24 cellular contexts compared by ENCODE assay signal in the genomic region with DNA sequence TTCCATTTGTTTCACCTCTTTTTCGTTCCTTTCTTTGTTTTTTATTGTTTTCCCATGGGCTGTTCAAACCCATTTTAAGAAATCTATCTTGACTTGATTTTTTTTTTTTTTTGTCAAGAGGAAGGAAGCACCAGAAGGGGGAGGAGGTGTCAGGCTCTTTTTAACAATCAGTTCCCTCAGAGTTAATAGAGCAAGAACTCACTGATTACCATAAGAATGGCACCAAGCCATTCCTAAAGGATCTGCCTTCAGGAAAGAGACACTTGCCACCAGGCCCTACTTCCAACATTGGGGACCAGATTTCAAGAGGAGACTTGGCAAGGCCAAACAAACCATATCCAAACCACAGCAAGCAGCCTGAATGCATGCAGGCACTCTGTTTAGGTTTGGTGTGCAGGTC.
DNase-seq lines count a peak whose midpoint lies in the region; ATAC-seq, FAIRE-seq and TF ChIP-seq lines count a peak whose summit lies in the region.
"Had no signal": no experiment of that assay in that cellular context is flagged by ENCODE, and none has a peak within 500 bp of the region (broad histone marks: within the 10 kb centered on the region; RNA-seq: fewer than 3 reads in every experiment).

No MANE protein-coding gene starts in this region.

- no peak overlapping the region for H3K14ac ChIP-seq in IMR-90 (replicated peaks; ENCODE audit: low read depth, low read length)
- no peak overlapping the region for H3K14ac ChIP-seq in H1 (ENCODE audit: insufficient read length)

- H2BK12ac ChIP-seq in H1 (ENCODE audit: low read depth, low read length): no peak overlapping the region

- intact Hi-C loops in IMR-90 (cut with micrococcal nuclease) (no loop called here), natural killer cell (cut with micrococcal nuclease) (no loop called here)

- in situ Hi-C loops in IMR-90 (cut with MboI; ENCODE audit: low sequenced_read_pairs): no loop called here

- no peaks in the 10 kb centered on the region for H3K4me1 ChIP-seq in IMR-90 (ENCODE audit: control insufficient read depth, insufficient read depth, low read length)
- peaks cover 0 to 7% (median 2%) of the 10 kb centered on the region in 4 experiments; a peak in 3 of 7 replicates for H3K4me1 ChIP-seq in H1 (replicated peaks in 1 of 4; ENCODE audit: control insufficient read depth in 3 of 4, insufficient read depth in 4 of 4, low read length in 3 of 4)
- no peaks in the 10 kb centered on the region for H3K4me1 ChIP-seq in mesendoderm (ENCODE audit: control insufficient read depth, low read depth, low read length)
- no peaks in the 10 kb centered on the region for H3K4me1 ChIP-seq in endodermal cell (ENCODE audit: control insufficient read depth, insufficient read depth, low read length)
- H3K4me1 ChIP-seq in effector memory CD4-positive, alpha-beta T cell (ENCODE audit: control insufficient read depth, insufficient read depth, low read length, poor library complexity, severe bottlenecking): no peaks in the 10 kb centered on the region
- H3K4me1 ChIP-seq: BLaER1, Caco-2 had no signal

- H3K27me3 ChIP-seq in IMR-90 (ENCODE audit: control insufficient read depth, insufficient read depth, low read length) (no peaks in the 10 kb centered on the region), H1 (replicated peaks in 1 of 4; ENCODE audit: control insufficient read depth in 3 of 4, extremely low read depth in 1 of 4, insufficient read depth in 3 of 4, low read length in 3 of 4) (no peaks in the 10 kb centered on the region), mesendoderm (ENCODE audit: insufficient read depth, low read length, poor library complexity) (no peaks in the 10 kb centered on the region), endodermal cell (ENCODE audit: control insufficient read depth, insufficient read depth, low read length, poor library complexity, severe bottlenecking) (no peaks in the 10 kb centered on the region)
- no peaks in the 10 kb centered on the region for H3K27me3 ChIP-seq in effector memory CD4-positive, alpha-beta T cell (replicated peaks; ENCODE audit: control insufficient read depth, insufficient read depth, low read length, poor library complexity, severe bottlenecking)
- H3K27me3 ChIP-seq: BLaER1 had no signal

- H3K27ac Mint-ChIP-seq in natural killer cell (no peak overlapping the region), endodermal cell (no peak overlapping the region)
- H3K27ac Mint-ChIP-seq: B cell; CD4-positive, CD25-positive, alpha-beta regulatory T cell; CD8-positive, alpha-beta T cell had no signal

- no peak overlapping the region for H2AK9ac ChIP-seq in IMR-90 (replicated peaks; ENCODE audit: low read depth, low read length, poor library complexity)

- H4K5ac ChIP-seq in IMR-90 (ENCODE audit: low read depth, low read length) (no peak overlapping the region), H1 (ENCODE audit: insufficient read length, low read depth, low read length) (no peak overlapping the region), mesendoderm (ENCODE audit: low read length) (no peak overlapping the region)

- H3K56ac ChIP-seq in IMR-90 (ENCODE audit: extremely low read depth, insufficient read depth, low read length) (no peak overlapping the region), H1 (replicated peaks; ENCODE audit: insufficient read length, low read depth, low read length) (no peak overlapping the region), mesendoderm (ENCODE audit: low read length) (no peak overlapping the region)

- no peaks in the 10 kb centered on the region for H3K4me1 Mint-ChIP-seq in natural killer cell
- peaks cover 4% of the 10 kb centered on the region for H3K4me1 Mint-ChIP-seq in endodermal cell
- H3K4me1 Mint-ChIP-seq: B cell; CD4-positive, CD25-positive, alpha-beta regulatory T cell had no signal

- no CpG with 5 or more reads among the region's 1 CpG for WGBS in IMR-90 (ENCODE audit: extremely low coverage in 2 of 2, insufficient read length in 1 of 2), 2 experiments
- 67% methylated on average over 1 of the region's 1 CpG; no CpG with 5 or more reads in 1 of the 2 experiments for WGBS in H1 (ENCODE audit: extremely low coverage in 1 of 2, insufficient coverage in 1 of 2, insufficient read length in 1 of 2, insufficient replicate concordance in 2 of 2, low coverage in 1 of 2, low lambda C conversion rate in 2 of 2, missing lambda C conversion rate in 1 of 2), 2 experiments
- no CpG with 5 or more reads among the region's 1 CpG for WGBS in mesendoderm (ENCODE audit: extremely low coverage, insufficient coverage, low lambda C conversion rate)
- 93% methylated on average over 1 of the region's 1 CpG; no CpG with 5 or more reads in 1 of the 2 experiments for WGBS in endodermal cell (ENCODE audit: insufficient coverage in 1 of 2, insufficient read length in 1 of 2), 2 experiments

- H3K79me2 ChIP-seq in H1 (ENCODE audit: control insufficient read depth in 1 of 2, insufficient read depth in 2 of 2, low read length in 2 of 2): no peaks in the 10 kb centered on the region
- H3K79me2 ChIP-seq in mesendoderm (ENCODE audit: control insufficient read depth, insufficient read depth, low read length): no peaks in the 10 kb centered on the region

- FAIRE-seq in H1 (lab: Jason Lieb, UNC): peak; percentile 45
- FAIRE-seq: A204.1, GM12891, GM18507, H54 had no signal

- no peaks in the 10 kb centered on the region for H3K27me3 Mint-ChIP-seq in natural killer cell (ENCODE audit: low read depth in 2 of 2)
- peaks cover 2% of the 10 kb centered on the region for H3K27me3 Mint-ChIP-seq in endodermal cell (ENCODE audit: insufficient read depth)
- H3K27me3 Mint-ChIP-seq: B cell; CD4-positive, CD25-positive, alpha-beta regulatory T cell had no signal

- H3K18ac ChIP-seq in IMR-90 (ENCODE audit: low read depth, low read length) (no peak overlapping the region), H1 (ENCODE audit: extremely low read depth, low read length) (no peak overlapping the region), mesendoderm (ENCODE audit: low read length) (no peak overlapping the region)

- CTCF ChIA-PET in IMR-90 (lab: Yijun Ruan, JAX): no interaction called here
- CTCF ChIA-PET in H1 (lab: Charles Lee; ENCODE audit: partially characterized antibody): no interaction called here

- H3K9ac ChIP-seq in IMR-90 (ENCODE audit: low read depth, low read length): no peak overlapping the region
- no peak overlapping the region for H3K9ac ChIP-seq in H1 (replicated peaks in 1 of 4; ENCODE audit: extremely low read depth in 1 of 4, low read depth in 3 of 4, low read length in 3 of 4)
- H3K9ac ChIP-seq in mesendoderm (ENCODE audit: low read length): no peak overlapping the region
- no peak overlapping the region for H3K9ac ChIP-seq in endodermal cell (ENCODE audit: extremely low read depth, low read length, poor library complexity, severe bottlenecking)
- H3K9ac ChIP-seq: BLaER1, GM23248 had no signal

- H3K27ac ChIP-seq in IMR-90 (ENCODE audit: insufficient read depth, low read length) (no peak overlapping the region), H1 (ENCODE audit: low read depth, low read length) (no peak overlapping the region), mesendoderm (ENCODE audit: low read depth, low read length) (no peak overlapping the region), endodermal cell (ENCODE audit: low read depth, low read length) (no peak overlapping the region)
- H3K27ac ChIP-seq in effector memory CD4-positive, alpha-beta T cell (ENCODE audit: insufficient read depth, low read length, poor library complexity, severe bottlenecking): no peak overlapping the region
- H3K27ac ChIP-seq: 22Rv1, BLaER1, C4-2B, GM23248 had no signal

- no peak overlapping the region; the same call in 2 of the 3 replicates for H2BK15ac ChIP-seq in IMR-90 (ENCODE audit: low read depth, low read length)
- H2BK15ac ChIP-seq in H1 (ENCODE audit: low read length): no peak overlapping the region
- H2BK15ac ChIP-seq in mesendoderm (replicated peaks; ENCODE audit: low read depth): no peak overlapping the region

- H2AK5ac ChIP-seq in IMR-90 (ENCODE audit: low read depth, low read length) (no peak overlapping the region), H1 (ENCODE audit: low read depth, low read length) (no peak overlapping the region), mesendoderm (ENCODE audit: low read length) (no peak overlapping the region)

- H3K4me3 Mint-ChIP-seq in natural killer cell: no peak overlapping the region
- H3K4me3 Mint-ChIP-seq in endodermal cell: no peak overlapping the region
- H3K4me3 Mint-ChIP-seq: B cell; CD4-positive, CD25-positive, alpha-beta regulatory T cell; CD8-positive, alpha-beta T cell had no signal

- POLR2A ChIA-PET in IMR-90 (lab: Charles Lee; ENCODE audit: unreplicated experiment): no interaction called here
- POLR2A ChIA-PET in H1 (lab: Charles Lee; ENCODE audit: partially characterized antibody): no interaction called here

- H3K36me3 ChIP-seq in IMR-90 (ENCODE audit: control insufficient read depth, insufficient read depth, low read length) (no peaks in the 10 kb centered on the region), H1 (ENCODE audit: control insufficient read depth in 2 of 4, insufficient read depth in 4 of 4, low read length in 3 of 4) (no peaks in the 10 kb centered on the region), mesendoderm (ENCODE audit: control insufficient read depth, insufficient read depth, low read length) (no peaks in the 10 kb centered on the region), endodermal cell (ENCODE audit: control insufficient read depth, insufficient read depth, low read length) (no peaks in the 10 kb centered on the region)
- H3K36me3 ChIP-seq in effector memory CD4-positive, alpha-beta T cell (ENCODE audit: control insufficient read depth, insufficient read depth, low read length): no peaks in the 10 kb centered on the region
- H3K36me3 ChIP-seq: BLaER1 had no signal

- dilution Hi-C loops in IMR-90 (cut with HindIII; ENCODE audit: low sequenced_read_pairs, unreplicated experiment): no loop called here

- no peak overlapping the region for H4K91ac ChIP-seq in IMR-90 (ENCODE audit: insufficient read depth, low read depth, low read length)
- H4K91ac ChIP-seq in H1 (replicated peaks; ENCODE audit: insufficient read length, low read length): no peak overlapping the region

- H4K8ac ChIP-seq in IMR-90 (ENCODE audit: low read depth in 2 of 2, low read length in 2 of 2): no peak overlapping the region
- H4K8ac ChIP-seq in H1 (ENCODE audit: extremely low read depth, insufficient read depth, low read length): no peak overlapping the region
- no peak overlapping the region for H4K8ac ChIP-seq in mesendoderm (ENCODE audit: low read depth, low read length)

- H3K4ac ChIP-seq in IMR-90 (ENCODE audit: low read depth, low read length) (no peak overlapping the region), H1 (replicated peaks; ENCODE audit: insufficient read length, low read depth, low read length) (no peak overlapping the region), mesendoderm (ENCODE audit: low read depth, low read length) (no peak overlapping the region)

- DNase-seq in ELF-1 (ENCODE audit: low read depth, low spot score) (peak; percentile 14), IMR-90 (no peak), H1 (ENCODE audit: low read depth in 1 of 2, low spot score in 2 of 2) (no peak), mesendoderm (peak; percentile 21), natural killer cell (no peak), endodermal cell (no peak)
- no peak for DNase-seq in effector memory CD4-positive, alpha-beta T cell
- DNase-seq in activated CD4-positive, alpha-beta T cell treated with anti-CD3 and anti-CD28 coated beads for 48 hours: no peak
- DNase-seq: Caco-2; CD4-positive, CD25-positive, alpha-beta regulatory T cell; CD8-positive, alpha-beta T cell; DMS79; EL; GF-D8; GM23248; HCEC 1CT had no signal

- H3K9me3 ChIP-seq in IMR-90 (ENCODE audit: control insufficient read depth, insufficient read depth, low read length): no peaks in the 10 kb centered on the region
- H3K9me3 ChIP-seq in H1 (ENCODE audit: insufficient read depth in 2 of 2, low read depth in 1 of 2, low read length in 1 of 2): peaks cover 24% of the 10 kb centered on the region in 2 experiments
- H3K9me3 ChIP-seq in endodermal cell (ENCODE audit: control insufficient read depth, low read length): peaks cover 6% of the 10 kb centered on the region
- no peaks in the 10 kb centered on the region for H3K9me3 ChIP-seq in effector memory CD4-positive, alpha-beta T cell (ENCODE audit: control insufficient read depth, low read length)
- H3K9me3 ChIP-seq: Caco-2 had no signal

- H4K20me1 ChIP-seq in IMR-90 (ENCODE audit: insufficient read depth, low read length) (no peaks in the 10 kb centered on the region), H1 (replicated peaks in 1 of 2; ENCODE audit: control insufficient read depth in 1 of 2, insufficient read depth in 2 of 2, low read length in 2 of 2) (no peaks in the 10 kb centered on the region)
- H4K20me1 ChIP-seq: BLaER1 had no signal

- TF ChIP-seq CTCF in IMR-90 (conservative IDR thresholded peaks at IDR 0.05; ENCODE audit: low read depth, low read length): no peak
- no peak for TF ChIP-seq CTCF in H1 (IDR thresholded peaks at IDR 0.05; ENCODE audit: control extremely low read depth in 1 of 3, insufficient read depth in 1 of 3, low read depth in 1 of 3, low read length in 3 of 3)
- TF ChIP-seq CTCF in natural killer cell (IDR thresholded peaks at IDR 0.05): no peak
- no peak for TF ChIP-seq CTCF in endodermal cell (conservative IDR thresholded peaks at IDR 0.05)

- H3K9me1 ChIP-seq in IMR-90 (ENCODE audit: insufficient read depth, low read length): no peaks in the 10 kb centered on the region

- H3K23ac ChIP-seq in IMR-90 (ENCODE audit: low read depth, low read length) (no peak overlapping the region), H1 (ENCODE audit: insufficient read length) (no peak overlapping the region), mesendoderm (ENCODE audit: low read length) (no peak overlapping the region)

- ATAC-seq in IMR-90 (ENCODE audit: low read depth) (no peak), natural killer cell (no peak)
- ATAC-seq: CD8-positive, alpha-beta T cell had no signal

- TF ChIP-seq POLR2A in IMR-90 (IDR thresholded peaks at IDR 0.05; ENCODE audit: low read depth, low read length) (no peak), H1 (IDR thresholded peaks at IDR 0.05; ENCODE audit: control extremely low read depth in 1 of 2, low read depth in 2 of 2, low read length in 2 of 2) (no peak)

- H2BK20ac ChIP-seq in IMR-90 (ENCODE audit: low read depth, low read length) (no peak overlapping the region), H1 (ENCODE audit: low read length) (no peak overlapping the region)

- H3K79me1 ChIP-seq in IMR-90 (ENCODE audit: low read depth in 1 of 2, low read length in 2 of 2): no peaks in the 10 kb centered on the region
- no peaks in the 10 kb centered on the region for H3K79me1 ChIP-seq in H1 (ENCODE audit: low read depth, low read length)
- H3K79me1 ChIP-seq in mesendoderm (ENCODE audit: low read length): no peaks in the 10 kb centered on the region

- peak overlapping the region; percentile 3; the same call in 1 of the 2 replicates for H2BK120ac ChIP-seq in IMR-90 (ENCODE audit: low read depth, low read length)
- no peak overlapping the region for H2BK120ac ChIP-seq in H1 (replicated peaks; ENCODE audit: low read depth, low read length)
- H2BK120ac ChIP-seq in mesendoderm (ENCODE audit: low read depth, low read length): no peak overlapping the region

- no peak overlapping the region for H2BK5ac ChIP-seq in IMR-90 (ENCODE audit: low read depth, low read length, poor library complexity, severe bottlenecking)
- 0 out of 2 replicates have a peak overlapping the region, but pooled peaks have one; percentile 4 for H2BK5ac ChIP-seq in H1 (ENCODE audit: low read depth, low read length)
- no peak overlapping the region for H2BK5ac ChIP-seq in mesendoderm (ENCODE audit: low read length)

- H3K23me2 ChIP-seq in H1 (ENCODE audit: low read depth, low read length): no peaks in the 10 kb centered on the region

- TF ChIP-seq RAD21 in IMR-90 (IDR thresholded peaks at IDR 0.05; ENCODE audit: low read length): no peak
- TF ChIP-seq RAD21 in H1 (IDR thresholded peaks at IDR 0.05 in 1 of 2, conservative IDR thresholded peaks at IDR 0.05 in 1 of 2; ENCODE audit: low read depth in 2 of 2, low read length in 2 of 2): no peak

- BruUV-seq in IMR-90 (replicated peaks; lab: Mats Ljungman, UMichigan): no TSS peak

- TF ChIP-seq EP300 in H1 (IDR thresholded peaks at IDR 0.05; ENCODE audit: borderline replicate concordance in 1 of 2, low read depth in 2 of 2, low read length in 2 of 2): no peak

- H3K4me2 ChIP-seq in IMR-90 (ENCODE audit: low read depth, low read length) (no peak overlapping the region), H1 (ENCODE audit: insufficient read depth in 1 of 2, low read depth in 2 of 2, low read length in 2 of 2) (no peak overlapping the region; a peak in 2 of 4 replicates), mesendoderm (ENCODE audit: low read length) (no peak overlapping the region)
- H3K4me2 ChIP-seq: BLaER1 had no signal

- no peaks in the 10 kb centered on the region for H3K36me3 Mint-ChIP-seq in natural killer cell
- no peaks in the 10 kb centered on the region for H3K36me3 Mint-ChIP-seq in endodermal cell (ENCODE audit: low read depth)
- H3K36me3 Mint-ChIP-seq: CD4-positive, CD25-positive, alpha-beta regulatory T cell; CD8-positive, alpha-beta T cell had no signal

- H3K9me3 Mint-ChIP-seq in natural killer cell (peaks cover 0 to 4% of the 10 kb centered on the region in 2 donors), endodermal cell (peaks cover 34% of the 10 kb centered on the region)

- H3K4me3 ChIP-seq in IMR-90 (ENCODE audit: insufficient read depth, low read depth, low read length) (no peak overlapping the region), H1 (ENCODE audit: extremely low read depth in 1 of 4, insufficient read depth in 2 of 4, low read depth in 3 of 4, low read length in 4 of 4) (no peak overlapping the region), mesendoderm (ENCODE audit: low read length) (no peak overlapping the region), endodermal cell (ENCODE audit: low read length) (no peak overlapping the region)
- no peak overlapping the region for H3K4me3 ChIP-seq in effector memory CD4-positive, alpha-beta T cell (ENCODE audit: insufficient read depth, low read depth, low read length, poor library complexity, severe bottlenecking)
- H3K4me3 ChIP-seq: BLaER1, GM23248 had no signal

- no peak overlapping the region for H2AFZ ChIP-seq in IMR-90 (replicated peaks; ENCODE audit: low read length, poor library complexity)
- H2AFZ ChIP-seq in H1 (ENCODE audit: low read length): peak overlapping the region; percentile 83; the same call in 1 of the 2 replicates
- H2AFZ ChIP-seq: GM23248 had no signal

Comparison
In these comparisons a context has a peak if more than half of its experiments do, and no peak if none do; other contexts are left out.
1. DNase-seq: peak in ELF-1 (single experiment) and mesendoderm (single experiment); none in IMR-90 (single experiment), H1 (0 of 2), natural killer cell (single experiment), endodermal cell (single experiment), effector memory CD4-positive, alpha-beta T cell (0 of 3) and activated CD4-positive, alpha-beta T cell treated with anti-CD3 and anti-CD28 coated beads for 48 hours (single experiment).